8 cellular contexts compared by ENCODE assay signal in genomic region chr2:12719400-12720104, GRCh38. TPM values are rescaled to one million over a fixed set of nuclear protein-coding genes. Genes with fewer than 3 reads are reported as not detected.
DNase-seq lines count a peak whose midpoint lies in the region; ATAC-seq, FAIRE-seq and TF ChIP-seq lines count a peak whose summit lies in the region.

No MANE protein-coding gene starts in this region.

- FAIRE-seq in bronchial epithelial cell (lab: Jason Lieb, UNC) = no peak

- H3K79me2 ChIP-seq in Karpas-422 (ENCODE audit: low read length) = peaks cover 77% of the 10 kb centered on the region

- H3K4me3 ChIP-seq in AG09309 (ENCODE audit: control insufficient read depth, low read depth, low read length) (peak overlapping the region; percentile 95), Karpas-422 (ENCODE audit: low read length) (peak overlapping the region; percentile 78), bronchial epithelial cell (ENCODE audit: low read depth, low read length) (peak overlapping the region; percentile 63), mononuclear cell (ENCODE audit: low read length) (peak overlapping the region; percentile 81)

- H3K27me3 ChIP-seq in Karpas-422 (ENCODE audit: low read length) (no peaks in the 10 kb centered on the region), bronchial epithelial cell (ENCODE audit: control insufficient read depth, insufficient read depth, low read length) (no peaks in the 10 kb centered on the region), mononuclear cell (ENCODE audit: insufficient read depth, low read length) (peaks cover 20% of the 10 kb centered on the region)

- H3K36me3 ChIP-seq in Karpas-422 (ENCODE audit: insufficient read depth, low read length) = peaks cover 25% of the 10 kb centered on the region
- no peaks in the 10 kb centered on the region for H3K36me3 ChIP-seq in bronchial epithelial cell (ENCODE audit: control insufficient read depth, insufficient read depth, low read length)

- no peak overlapping the region for H2AFZ ChIP-seq in Karpas-422 (ENCODE audit: low read length)

- no peaks in the 10 kb centered on the region for H3K9me2 ChIP-seq in Karpas-422 (replicated peaks; ENCODE audit: insufficient read depth, low read length)

- peak overlapping the region; percentile 83 for H3K27ac ChIP-seq in Karpas-422 (ENCODE audit: low read length)

- H3K9ac ChIP-seq in Karpas-422 (ENCODE audit: low read length) = peak overlapping the region; percentile 82

- peaks cover 39% of the 10 kb centered on the region for H4K20me1 ChIP-seq in Karpas-422 (ENCODE audit: insufficient read depth, low read depth, low read length)

- H3K4me2 ChIP-seq in Karpas-422 (ENCODE audit: low read depth, low read length, poor library complexity, severe bottlenecking) = peak overlapping the region; percentile 84

- ATAC-seq in HG03521 (IDR thresholded peaks at IDR 0.05; ENCODE audit: unreplicated experiment) = no peak
- ATAC-seq in GM21786 (IDR thresholded peaks at IDR 0.05; ENCODE audit: unreplicated experiment) = no peak

- H3K9me3 ChIP-seq in Karpas-422 (ENCODE audit: low read length) (no peaks in the 10 kb centered on the region), mononuclear cell (ENCODE audit: low read depth, low read length) (no peaks in the 10 kb centered on the region)

- TF ChIP-seq CTCF in AG09309 (IDR thresholded peaks at IDR 0.05; ENCODE audit: control insufficient read depth, insufficient read depth, low read depth, low read length, missing control alignments) (no peak), bronchial epithelial cell (IDR thresholded peaks at IDR 0.05; ENCODE audit: insufficient read depth, low read length, severe bottlenecking) (no peak)

- H3K4me1 ChIP-seq in Karpas-422 (ENCODE audit: low read length) (peaks cover 62% of the 10 kb centered on the region), mononuclear cell (ENCODE audit: insufficient read depth, low read length) (peaks cover 69% of the 10 kb centered on the region)

- DNase-seq in AG09309 (ENCODE audit: low read depth) (no peak), Karpas-422 (peak; percentile 58), bronchial epithelial cell (ENCODE audit: low read depth) (peak; percentile 60), NCI-H526 treated with DMSO at 0.1 percent for 48 hours (lab: John Stamatoyannopoulos, UW) (no peak), ureter (ENCODE audit: low spot score) (no peak)

RNA-seq across cellular contexts. Expression of gene TRIB2, which starts 2.8 kb away (rescaled TPM):
- total RNA-seq in Karpas-422 (2014; rRNA removed; shearing (Covaris generic); ENCODE audit: low replicate concordance) = 188 and 234 TPM in 2 replicates
- 6.5 and 7.6 TPM in 2 replicates for total RNA-seq in bronchial epithelial cell
- total RNA-seq in mononuclear cell = 74.6 TPM
- total RNA-seq in ureter = 45.4 TPM

Comparison
In these comparisons a context has a peak if more than half of its experiments do, and no peak if none do; other contexts are left out.
1. DNase-seq: peak in Karpas-422 (single experiment) and bronchial epithelial cell (single experiment); none in AG09309 (single experiment), NCI-H526 treated with DMSO at 0.1 percent for 48 hours (single experiment) and ureter (single experiment).
2. Peak in every context shown above with its lines, with median percentiles within 50 percentile points of each other: H3K4me3 ChIP-seq.